16 cellular contexts compared by ENCODE assay signal in genomic region chrX:136157187-136157586, GRCh38. TPM values are rescaled to one million over a fixed set of nuclear protein-coding genes. Genes with fewer than 3 reads are reported as not detected.
DNase-seq lines count a peak whose midpoint lies in the region; FAIRE-seq and TF ChIP-seq lines count a peak whose summit lies in the region.
"Had no signal": no experiment of that assay in that cellular context is flagged by ENCODE, and none has a peak within 500 bp of the region (broad histone marks: within the 10 kb centered on the region; RNA-seq: fewer than 3 reads in every experiment).

No MANE protein-coding gene starts in this region.

- peak overlapping the region; percentile 1 to 60 for H3K9ac ChIP-seq in stomach smooth muscle (ENCODE audit: low read length in 2 of 2)

- H3K4me3 ChIP-seq in NB4 (ENCODE audit: low read depth, low read length): no peak overlapping the region
- H3K4me3 ChIP-seq in coronary artery: peak overlapping the region; percentile 41
- peak overlapping the region; percentile 0 to 17 for H3K4me3 ChIP-seq in stomach smooth muscle (ENCODE audit: low read length in 2 of 2)
- H3K4me3 ChIP-seq in MG63: no peak overlapping the region

- H3K27ac ChIP-seq in coronary artery (peak overlapping the region; percentile 40 to 74), stomach smooth muscle (ENCODE audit: low read length) (peak overlapping the region; percentile 72)
- H3K27ac ChIP-seq: C4-2B had no signal

- H3K36me3 ChIP-seq in stomach smooth muscle (ENCODE audit: control insufficient read depth in 2 of 2, insufficient read depth in 2 of 2, low read length in 2 of 2) (peaks cover 0 to 7% of the 10 kb centered on the region in 2 donors), MG63 (no peaks in the 10 kb centered on the region)

- H3K9me3 ChIP-seq in stomach smooth muscle (ENCODE audit: control insufficient read depth in 2 of 2, low read length in 2 of 2): no peaks in the 10 kb centered on the region
- H3K9me3 ChIP-seq in MG63: no peaks in the 10 kb centered on the region

- H3K36me3 Mint-ChIP-seq in activated T-cell treated with anti-CD3 and anti-CD28 coated beads, Interleukin-2, amount 50 U/mL, for 24 hours (ENCODE audit: low read depth): no peaks in the 10 kb centered on the region
- H3K36me3 Mint-ChIP-seq: stimulated activated effector memory CD8-positive, alpha-beta T cell treated with anti-CD3 and anti-CD28 coated beads, Interleukin-12 subunit alpha, Interleukin-12 subunit beta, amount 100 ng/mL, for 72 hours had no signal

- no peak overlapping the region for H3K4me3 Mint-ChIP-seq in activated T-cell treated with anti-CD3 and anti-CD28 coated beads, Interleukin-2, amount 50 U/mL, for 24 hours
- H3K4me3 Mint-ChIP-seq: H9; stimulated activated effector memory CD8-positive, alpha-beta T cell treated with anti-CD3 and anti-CD28 coated beads, Interleukin-12 subunit alpha, Interleukin-12 subunit beta, amount 100 ng/mL, for 72 hours had no signal

- no peak for DNase-seq in GM19239 (ENCODE audit: insufficient read length, low spot score)
- DNase-seq in NB4 (ENCODE audit: low read depth): peak; percentile 8
- DNase-seq in coronary artery (ENCODE audit: low spot score): no peak
- DNase-seq in MG63: no peak
- DNase-seq in activated T-cell treated with anti-CD3 and anti-CD28 coated beads, Interleukin-2, amount 50 U/mL, for 24 hours: no peak
- DNase-seq in NCI-H1092 treated with DMSO at 0.1 percent for 48 hours (lab: John Stamatoyannopoulos, UW): no peak
- DNase-seq: activated CD4-positive, alpha-beta T cell treated with anti-CD3 and anti-CD28 coated beads for 4 hours; activated T-cell treated with anti-CD3 and anti-CD28 coated beads, Interleukin-2, amount 50 U/mL, for 1 hour; H9; mammary epithelial cell; NCI-H1694; NCI-H524 treated with DMSO at 0.1 percent for 48 hours had no signal

- H3K4me1 ChIP-seq in stomach smooth muscle (ENCODE audit: control insufficient read depth, insufficient read depth, low read length): peaks cover 19% of the 10 kb centered on the region

- FAIRE-seq in GM19239 (lab: Jason Lieb, UNC): peak; percentile 88
- FAIRE-seq: frontal cortex had no signal

- TF ChIP-seq POLR2A in NB4 (IDR thresholded peaks at IDR 0.05; ENCODE audit: extremely low read depth, insufficient read length): no peak

- TF ChIP-seq CTCF in NB4 (IDR thresholded peaks at IDR 0.05; ENCODE audit: low read depth, low read length): no peak
- no peak for TF ChIP-seq CTCF in coronary artery (IDR thresholded peaks at IDR 0.05)

- peaks cover 0 to 12% of the 10 kb centered on the region in 2 donors for H3K27me3 ChIP-seq in stomach smooth muscle (ENCODE audit: control insufficient read depth in 1 of 2, insufficient read depth in 2 of 2, low read length in 2 of 2)
- H3K27me3 ChIP-seq in MG63: no peaks in the 10 kb centered on the region

- peaks cover 9% of the 10 kb centered on the region for H3K4me1 Mint-ChIP-seq in activated T-cell treated with anti-CD3 and anti-CD28 coated beads, Interleukin-2, amount 50 U/mL, for 24 hours (ENCODE audit: low read depth)

- no peaks in the 10 kb centered on the region for H3K9me3 Mint-ChIP-seq in activated T-cell treated with anti-CD3 and anti-CD28 coated beads, Interleukin-2, amount 50 U/mL, for 24 hours
- H3K9me3 Mint-ChIP-seq: stimulated activated effector memory CD8-positive, alpha-beta T cell treated with anti-CD3 and anti-CD28 coated beads, Interleukin-12 subunit alpha, Interleukin-12 subunit beta, amount 100 ng/mL, for 72 hours had no signal

- peaks cover 8% of the 10 kb centered on the region for H3K27me3 Mint-ChIP-seq in activated T-cell treated with anti-CD3 and anti-CD28 coated beads, Interleukin-2, amount 50 U/mL, for 24 hours

- H3K27ac Mint-ChIP-seq in activated T-cell treated with anti-CD3 and anti-CD28 coated beads, Interleukin-2, amount 50 U/mL, for 24 hours: no peak overlapping the region
- H3K27ac Mint-ChIP-seq: H9; stimulated activated effector memory CD8-positive, alpha-beta T cell treated with anti-CD3 and anti-CD28 coated beads, Interleukin-12 subunit alpha, Interleukin-12 subunit beta, amount 100 ng/mL, for 72 hours had no signal

RNA-seq across cellular contexts. Expression of gene FHL1, which starts 9.9 kb away (rescaled TPM):
- 149 and 156 TPM in 2 replicates for total RNA-seq in MG63 (2014; rRNA removed; shearing (Covaris generic); ENCODE audit: low replicate concordance)

Comparison
In these comparisons a context has a peak if more than half of its experiments do, and no peak if none do; other contexts are left out.
1. H3K4me3 ChIP-seq: peak in coronary artery (single experiment) and stomach smooth muscle (2 of 2); none in NB4 (single experiment) and MG63 (single experiment).